15 cellular contexts compared by ENCODE assay signal in genomic region chr7:2488272-2488645, GRCh38. TPM values are rescaled to one million over a fixed set of nuclear protein-coding genes. Genes with fewer than 3 reads are reported as not detected.
A peak's percentile ranks its signal among the peaks of the same experiment; 100 is the strongest.
DNase-seq lines count a peak whose midpoint lies in the region; ATAC-seq and TF ChIP-seq lines count a peak whose summit lies in the region.
"Had no signal": no experiment of that assay in that cellular context is flagged by ENCODE, and none has a peak within 500 bp of the region (broad histone marks: within the 10 kb centered on the region; RNA-seq: fewer than 3 reads in every experiment).

No MANE protein-coding gene starts in this region.

- DNase-seq in Right ventricle myocardium inferior (ENCODE audit: missing footprints) (peak; percentile 78), cardiac septum (ENCODE audit: low spot score) (no peak), left ventricle myocardium superior (peak; percentile 74), sciatic nerve (ENCODE audit: low spot score) (no peak), retina (no peak), GM13977 (ENCODE audit: low spot score) (no peak), amygdala (lab: John Stamatoyannopoulos, UW) (no peak)
- DNase-seq: GDM1, NCI-H2029 treated with DMSO at 0.1 percent for 48 hours, NCI-H526 treated with DMSO at 0.1 percent for 48 hours, PC-3 had no signal

- intact Hi-C loops in Right ventricle myocardium inferior (cut with DNase I) (no loop called here), cardiac septum (cut with DNase I) (no loop called here), left ventricle myocardium superior (cut with micrococcal nuclease) (no loop called here), sciatic nerve (cut with DNase I) (no loop called here)

- in situ Hi-C loops in GM13977 (cut with MboI; ENCODE audit: low pct_unique_long_range_greater_than_20kb, low sequenced_read_pairs, unreplicated experiment), result no loop called here

- TF ChIP-seq CTCF in GM13977 (IDR thresholded peaks at IDR 0.05; ENCODE audit: extremely low read depth, insufficient read depth, missing control alignments), result no peak

- ATAC-seq in Right ventricle myocardium inferior (peak; percentile 77), left ventricle myocardium superior (peak; percentile 76), sciatic nerve (peak; percentile 85), GM21447 (IDR thresholded peaks at IDR 0.05; ENCODE audit: unreplicated experiment) (no peak)
- ATAC-seq: activated T-helper 17 cell treated with anti-CD3 and anti-CD28 coated beads, Interleukin-2, amount 50 U/mL, for 72 hours; PC-3 had no signal

RNA-seq across cellular contexts. Expression of gene GRIFIN, which starts 12.1 kb away (rescaled TPM):
- total RNA-seq in Right ventricle myocardium inferior (not detected), cardiac septum (not detected), left ventricle myocardium superior (not detected), sciatic nerve (not detected)
- total RNA-seq: activated T-helper 17 cell treated with anti-CD3 and anti-CD28 coated beads, Interleukin-2, amount 50 U/mL, for 72 hours; fibroblast of lung; M059J; PC-3 had no signal

RNA-seq across cellular contexts. Expression of gene LFNG, which starts 31.3 kb away (rescaled TPM):
- total RNA-seq in Right ventricle myocardium inferior (6.5 TPM), cardiac septum (6.2 TPM), left ventricle myocardium superior (6.4 TPM), sciatic nerve (20.1 TPM)

Comparison
In these comparisons a context has a peak if more than half of its experiments do, and no peak if none do; other contexts are left out.
1. DNase-seq: peak in Right ventricle myocardium inferior (single experiment) and left ventricle myocardium superior (single experiment); none in cardiac septum (single experiment), sciatic nerve (single experiment), retina (single experiment), GM13977 (single experiment) and amygdala (0 of 56).